ENCODE assay signal across 1 cellular context in genomic region chr14:59283380-59283779, GRCh38.
A peak's percentile ranks its signal among the peaks of the same experiment; 100 is the strongest.
TF ChIP-seq lines count a peak whose summit lies in the region.

No MANE protein-coding gene starts in this region.

TF ChIP-seq in HepG2, 621 proteins besides CTCF, POLR2A, EP300 and RAD21 (continued from another document and continues in another):
- no peak for TF ChIP-seq ZFP91 (CRISPR knock-in tag; IDR thresholded peaks at IDR 0.05; ENCODE audit: borderline replicate concordance)
- no peak for TF ChIP-seq ZNF451 (CRISPR knock-in tag; IDR thresholded peaks at IDR 0.05)
- peak in 1 of 2 experiments; percentile 97; a peak in 2 of 4 replicates for TF ChIP-seq ATF4 (CRISPR knock-in tag; IDR thresholded peaks at IDR 0.05)
- TF ChIP-seq ARHGAP35 (CRISPR knock-in tag; IDR thresholded peaks at IDR 0.05; ENCODE audit: borderline replicate concordance): no peak
- no peak for TF ChIP-seq ZNF790 (CRISPR knock-in tag; IDR thresholded peaks at IDR 0.05; ENCODE audit: borderline replicate concordance)
- TF ChIP-seq FOSL1 (CRISPR knock-in tag; IDR thresholded peaks at IDR 0.05; ENCODE audit: borderline replicate concordance): no peak
- no peak for TF ChIP-seq ISX (CRISPR knock-in tag; conservative IDR thresholded peaks at IDR 0.05)
- peak; percentile 86 for TF ChIP-seq TBL1XR1 (IDR thresholded peaks at IDR 0.05; ENCODE audit: borderline replicate concordance, low read length, partially characterized antibody)
- TF ChIP-seq ZNF547 (CRISPR knock-in tag; IDR thresholded peaks at IDR 0.05): no peak
- no peak for TF ChIP-seq ZNF687 (CRISPR knock-in tag; IDR thresholded peaks at IDR 0.05)
- no peak for TF ChIP-seq RBAK (CRISPR knock-in tag; IDR thresholded peaks at IDR 0.05)
- TF ChIP-seq TEAD2 (CRISPR knock-in tag; IDR thresholded peaks at IDR 0.05): no peak
- peak; percentile 99 for TF ChIP-seq HHEX (CRISPR knock-in tag; IDR thresholded peaks at IDR 0.05)
- no peak for TF ChIP-seq NAIF1 (CRISPR knock-in tag; IDR thresholded peaks at IDR 0.05; ENCODE audit: borderline replicate concordance)
- no peak for TF ChIP-seq ARNTL (CRISPR knock-in tag; IDR thresholded peaks at IDR 0.05)
- no peak for TF ChIP-seq HOXA7 (CRISPR knock-in tag; IDR thresholded peaks at IDR 0.05)
- TF ChIP-seq PITX1 (CRISPR knock-in tag; IDR thresholded peaks at IDR 0.05): no peak
- TF ChIP-seq, protein P1, sequence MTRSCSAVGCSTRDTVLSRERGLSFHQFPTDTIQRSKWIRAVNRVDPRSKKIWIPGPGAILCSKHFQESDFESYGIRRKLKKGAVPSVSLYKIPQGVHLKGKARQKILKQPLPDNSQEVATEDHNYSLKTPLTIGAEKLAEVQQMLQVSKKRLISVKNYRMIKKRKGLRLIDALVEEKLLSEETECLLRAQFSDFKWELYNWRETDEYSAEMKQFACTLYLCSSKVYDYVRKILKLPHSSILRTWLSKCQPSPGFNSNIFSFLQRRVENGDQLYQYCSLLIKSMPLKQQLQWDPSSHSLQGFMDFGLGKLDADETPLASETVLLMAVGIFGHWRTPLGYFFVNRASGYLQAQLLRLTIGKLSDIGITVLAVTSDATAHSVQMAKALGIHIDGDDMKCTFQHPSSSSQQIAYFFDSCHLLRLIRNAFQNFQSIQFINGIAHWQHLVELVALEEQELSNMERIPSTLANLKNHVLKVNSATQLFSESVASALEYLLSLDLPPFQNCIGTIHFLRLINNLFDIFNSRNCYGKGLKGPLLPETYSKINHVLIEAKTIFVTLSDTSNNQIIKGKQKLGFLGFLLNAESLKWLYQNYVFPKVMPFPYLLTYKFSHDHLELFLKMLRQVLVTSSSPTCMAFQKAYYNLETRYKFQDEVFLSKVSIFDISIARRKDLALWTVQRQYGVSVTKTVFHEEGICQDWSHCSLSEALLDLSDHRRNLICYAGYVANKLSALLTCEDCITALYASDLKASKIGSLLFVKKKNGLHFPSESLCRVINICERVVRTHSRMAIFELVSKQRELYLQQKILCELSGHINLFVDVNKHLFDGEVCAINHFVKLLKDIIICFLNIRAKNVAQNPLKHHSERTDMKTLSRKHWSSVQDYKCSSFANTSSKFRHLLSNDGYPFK (CRISPR knock-in tag; IDR thresholded peaks at IDR 0.05; ENCODE audit: borderline replicate concordance): no peak
- no peak for TF ChIP-seq YY1 (IDR thresholded peaks at IDR 0.05; ENCODE audit: insufficient read depth, insufficient replicate concordance, low read depth, low read length)
- peak; percentile 69 for TF ChIP-seq ISL2 (CRISPR knock-in tag; IDR thresholded peaks at IDR 0.05)
- no peak for TF ChIP-seq ZNF839 (CRISPR knock-in tag; IDR thresholded peaks at IDR 0.05; ENCODE audit: borderline replicate concordance)
- peak; percentile 88 for TF ChIP-seq BCL6 (CRISPR knock-in tag; IDR thresholded peaks at IDR 0.05)
- TF ChIP-seq ZNF138 (CRISPR knock-in tag; IDR thresholded peaks at IDR 0.05; ENCODE audit: low read depth): no peak
- TF ChIP-seq, protein P2, sequence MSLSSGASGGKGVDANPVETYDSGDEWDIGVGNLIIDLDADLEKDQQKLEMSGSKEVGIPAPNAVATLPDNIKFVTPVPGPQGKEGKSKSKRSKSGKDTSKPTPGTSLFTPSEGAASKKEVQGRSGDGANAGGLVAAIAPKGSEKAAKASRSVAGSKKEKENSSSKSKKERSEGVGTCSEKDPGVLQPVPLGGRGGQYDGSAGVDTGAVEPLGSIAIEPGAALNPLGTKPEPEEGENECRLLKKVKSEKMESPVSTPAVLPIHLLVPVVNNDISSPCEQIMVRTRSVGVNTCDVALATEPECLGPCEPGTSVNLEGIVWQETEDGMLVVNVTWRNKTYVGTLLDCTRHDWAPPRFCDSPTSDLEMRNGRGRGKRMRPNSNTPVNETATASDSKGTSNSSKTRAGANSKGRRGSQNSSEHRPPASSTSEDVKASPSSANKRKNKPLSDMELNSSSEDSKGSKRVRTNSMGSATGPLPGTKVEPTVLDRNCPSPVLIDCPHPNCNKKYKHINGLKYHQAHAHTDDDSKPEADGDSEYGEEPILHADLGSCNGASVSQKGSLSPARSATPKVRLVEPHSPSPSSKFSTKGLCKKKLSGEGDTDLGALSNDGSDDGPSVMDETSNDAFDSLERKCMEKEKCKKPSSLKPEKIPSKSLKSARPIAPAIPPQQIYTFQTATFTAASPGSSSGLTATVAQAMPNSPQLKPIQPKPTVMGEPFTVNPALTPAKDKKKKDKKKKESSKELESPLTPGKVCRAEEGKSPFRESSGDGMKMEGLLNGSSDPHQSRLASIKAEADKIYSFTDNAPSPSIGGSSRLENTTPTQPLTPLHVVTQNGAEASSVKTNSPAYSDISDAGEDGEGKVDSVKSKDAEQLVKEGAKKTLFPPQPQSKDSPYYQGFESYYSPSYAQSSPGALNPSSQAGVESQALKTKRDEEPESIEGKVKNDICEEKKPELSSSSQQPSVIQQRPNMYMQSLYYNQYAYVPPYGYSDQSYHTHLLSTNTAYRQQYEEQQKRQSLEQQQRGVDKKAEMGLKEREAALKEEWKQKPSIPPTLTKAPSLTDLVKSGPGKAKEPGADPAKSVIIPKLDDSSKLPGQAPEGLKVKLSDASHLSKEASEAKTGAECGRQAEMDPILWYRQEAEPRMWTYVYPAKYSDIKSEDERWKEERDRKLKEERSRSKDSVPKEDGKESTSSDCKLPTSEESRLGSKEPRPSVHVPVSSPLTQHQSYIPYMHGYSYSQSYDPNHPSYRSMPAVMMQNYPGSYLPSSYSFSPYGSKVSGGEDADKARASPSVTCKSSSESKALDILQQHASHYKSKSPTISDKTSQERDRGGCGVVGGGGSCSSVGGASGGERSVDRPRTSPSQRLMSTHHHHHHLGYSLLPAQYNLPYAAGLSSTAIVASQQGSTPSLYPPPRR (CRISPR knock-in tag; IDR thresholded peaks at IDR 0.05; ENCODE audit: borderline replicate concordance): peak; percentile 93
- peak; percentile 43; the same call in 1 of the 2 replicates for TF ChIP-seq DNMT3B (CRISPR knock-in tag; conservative IDR thresholded peaks at IDR 0.05)
- TF ChIP-seq SALL2 (CRISPR knock-in tag; IDR thresholded peaks at IDR 0.05): no peak
- no peak for TF ChIP-seq ZNF580 (CRISPR knock-in tag; IDR thresholded peaks at IDR 0.05; ENCODE audit: borderline replicate concordance, low read depth)
- TF ChIP-seq, protein P3, sequence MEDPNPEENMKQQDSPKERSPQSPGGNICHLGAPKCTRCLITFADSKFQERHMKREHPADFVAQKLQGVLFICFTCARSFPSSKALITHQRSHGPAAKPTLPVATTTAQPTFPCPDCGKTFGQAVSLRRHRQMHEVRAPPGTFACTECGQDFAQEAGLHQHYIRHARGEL (CRISPR knock-in tag; IDR thresholded peaks at IDR 0.05): no peak
- no peak for TF ChIP-seq ZNF10 (CRISPR knock-in tag; IDR thresholded peaks at IDR 0.05; ENCODE audit: borderline replicate concordance, low read depth)
- no peak for TF ChIP-seq HOXD1 (CRISPR knock-in tag; IDR thresholded peaks at IDR 0.05)
- peak in 1 of 2 experiments; percentile 90; a peak in 2 of 4 replicates for TF ChIP-seq KLF16 (CRISPR knock-in tag; IDR thresholded peaks at IDR 0.05)
- TF ChIP-seq, protein P4, sequence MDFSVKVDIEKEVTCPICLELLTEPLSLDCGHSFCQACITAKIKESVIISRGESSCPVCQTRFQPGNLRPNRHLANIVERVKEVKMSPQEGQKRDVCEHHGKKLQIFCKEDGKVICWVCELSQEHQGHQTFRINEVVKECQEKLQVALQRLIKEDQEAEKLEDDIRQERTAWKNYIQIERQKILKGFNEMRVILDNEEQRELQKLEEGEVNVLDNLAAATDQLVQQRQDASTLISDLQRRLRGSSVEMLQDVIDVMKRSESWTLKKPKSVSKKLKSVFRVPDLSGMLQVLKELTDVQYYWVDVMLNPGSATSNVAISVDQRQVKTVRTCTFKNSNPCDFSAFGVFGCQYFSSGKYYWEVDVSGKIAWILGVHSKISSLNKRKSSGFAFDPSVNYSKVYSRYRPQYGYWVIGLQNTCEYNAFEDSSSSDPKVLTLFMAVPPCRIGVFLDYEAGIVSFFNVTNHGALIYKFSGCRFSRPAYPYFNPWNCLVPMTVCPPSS (IDR thresholded peaks at IDR 0.05): no peak
- no peak for TF ChIP-seq ZNF619 (CRISPR knock-in tag; IDR thresholded peaks at IDR 0.05)
- TF ChIP-seq, protein P5, sequence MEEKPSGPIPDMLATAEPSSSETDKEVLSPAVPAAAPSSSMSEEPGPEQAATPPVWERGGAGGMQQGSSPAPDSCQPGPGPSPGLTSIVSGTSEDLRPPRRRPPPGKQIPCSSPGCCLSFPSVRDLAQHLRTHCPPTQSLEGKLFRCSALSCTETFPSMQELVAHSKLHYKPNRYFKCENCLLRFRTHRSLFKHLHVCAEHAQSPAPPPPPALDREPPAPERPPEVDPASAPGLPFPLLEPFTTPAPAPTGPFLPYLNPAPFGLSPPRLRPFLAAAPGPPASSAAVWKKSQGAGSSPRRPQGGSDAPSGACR (CRISPR knock-in tag; IDR thresholded peaks at IDR 0.05): no peak
- peak; percentile 80 for TF ChIP-seq ARID3A (IDR thresholded peaks at IDR 0.05; ENCODE audit: low read depth, low read length)
- TF ChIP-seq MXD4 (CRISPR knock-in tag; IDR thresholded peaks at IDR 0.05): no peak
- TF ChIP-seq ZNF891 (CRISPR knock-in tag; IDR thresholded peaks at IDR 0.05): no peak
- no peak for TF ChIP-seq CCAR2 (optimal IDR thresholded peaks at IDR 0.05; ENCODE audit: low read depth, low read length)
- no peak for TF ChIP-seq ZNF510 (CRISPR knock-in tag; IDR thresholded peaks at IDR 0.05; ENCODE audit: low read depth)
- TF ChIP-seq HIVEP1 (CRISPR knock-in tag; IDR thresholded peaks at IDR 0.05): no peak
- no peak for TF ChIP-seq TSC22D2 (CRISPR knock-in tag; IDR thresholded peaks at IDR 0.05; ENCODE audit: borderline replicate concordance)
- peak; percentile 59 for TF ChIP-seq TCF7 (IDR thresholded peaks at IDR 0.05; ENCODE audit: low read depth)
- TF ChIP-seq HMG20B (CRISPR knock-in tag; conservative IDR thresholded peaks at IDR 0.05): peak; percentile 84
- peak; percentile 97 for TF ChIP-seq GATAD2A (CRISPR knock-in tag; IDR thresholded peaks at IDR 0.05)
- no peak for TF ChIP-seq ZBTB38 (CRISPR knock-in tag; IDR thresholded peaks at IDR 0.05)
- no peak for TF ChIP-seq HMGA1 (CRISPR knock-in tag; conservative IDR thresholded peaks at IDR 0.05)
- no peak for TF ChIP-seq ZBTB7A (CRISPR knock-in tag; IDR thresholded peaks at IDR 0.05)
- no peak for TF ChIP-seq ZNF780A (CRISPR knock-in tag; IDR thresholded peaks at IDR 0.05)
